ENCODE assay signal across 1 cellular context in the genomic region with DNA sequence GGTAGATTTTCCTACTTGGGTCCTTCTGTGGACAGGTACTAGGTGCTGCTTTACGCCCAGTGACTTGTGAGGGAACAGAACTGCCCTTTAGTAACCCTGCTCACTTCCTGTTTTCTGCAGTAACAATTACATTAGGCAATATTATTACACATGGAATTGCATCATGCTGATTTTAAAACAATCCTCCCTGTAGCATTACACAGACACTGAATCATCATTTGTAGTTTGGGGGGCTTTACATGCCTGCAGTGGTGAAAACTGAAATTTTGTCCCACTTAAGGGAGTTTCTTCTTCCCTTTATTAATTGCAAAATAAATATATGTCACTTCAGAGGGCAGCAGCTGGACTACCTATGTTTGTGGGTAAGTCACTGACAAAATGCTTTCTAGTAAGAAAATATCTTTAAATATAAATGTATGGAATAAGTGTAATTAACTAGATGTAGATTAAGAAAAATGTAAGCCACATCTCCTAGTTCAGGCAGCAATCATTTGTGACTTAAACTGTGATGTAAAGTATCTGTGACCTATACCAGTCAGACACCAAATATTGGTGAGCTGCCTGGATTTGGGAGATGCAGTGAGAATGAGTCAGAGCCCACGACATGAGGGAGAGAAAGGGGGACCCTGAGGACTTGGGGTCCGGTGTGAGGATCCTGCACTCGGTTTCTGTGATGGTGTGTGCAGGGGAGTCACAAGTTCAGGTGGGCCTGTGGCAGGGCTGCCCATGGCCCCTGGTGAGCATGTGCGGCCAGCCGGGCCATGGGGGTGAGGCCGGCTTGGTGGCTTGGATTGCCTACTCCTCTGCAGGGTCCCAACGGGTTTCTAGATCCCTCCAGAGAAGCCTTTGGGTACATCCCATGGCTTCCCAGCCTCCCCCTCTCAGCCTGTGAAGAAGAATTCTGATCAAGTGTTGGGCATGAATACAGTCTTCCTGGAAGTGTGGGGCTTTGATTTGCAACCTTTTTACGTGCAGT.
TF ChIP-seq lines count a peak whose summit lies in the region.

No MANE protein-coding gene starts in this region.

TF ChIP-seq in GM12878, 131 proteins besides CTCF, POLR2A, EP300 and RAD21 (continued from another document):
- TF ChIP-seq BRCA1 (IDR thresholded peaks at IDR 0.05; ENCODE audit: low read depth, low read length) (no peak), ZNF622 (IDR thresholded peaks at IDR 0.05) (no peak), GABPA (IDR thresholded peaks at IDR 0.05; ENCODE audit: low read depth) (no peak), ATF7 (IDR thresholded peaks at IDR 0.05; ENCODE audit: low read depth) (peak; percentile 74), NFXL1 (IDR thresholded peaks at IDR 0.05; ENCODE audit: borderline replicate concordance) (no peak), ATF2 (IDR thresholded peaks at IDR 0.05; ENCODE audit: low read length) (no peak; the same call in 1 of the 2 replicates), POLR2AphosphoS2 (IDR thresholded peaks at IDR 0.05; ENCODE audit: low read depth, low read length) (no peak), ZBED1 (IDR thresholded peaks at IDR 0.05; ENCODE audit: borderline replicate concordance) (no peak), POU2F2 (IDR thresholded peaks at IDR 0.05; ENCODE audit: borderline replicate concordance, low read depth, low read length) (no peak), TCF3 (IDR thresholded peaks at IDR 0.05; ENCODE audit: borderline replicate concordance, insufficient read depth, low read depth, low read length) (no peak), KAT2A (conservative IDR thresholded peaks at IDR 0.05; ENCODE audit: control insufficient read depth, low read depth, low read length) (no peak), NR2F1 (conservative IDR thresholded peaks at IDR 0.05) (no peak), KLF5 (IDR thresholded peaks at IDR 0.05; ENCODE audit: partially characterized antibody) (no peak), NRF1 (conservative IDR thresholded peaks at IDR 0.05; ENCODE audit: low read depth, low read length) (no peak), NFYA (IDR thresholded peaks at IDR 0.05; ENCODE audit: borderline replicate concordance, low read depth, low read length) (no peak), PBX3 (IDR thresholded peaks at IDR 0.05; ENCODE audit: insufficient replicate concordance, low read depth, low read length) (no peak), CHD2 (IDR thresholded peaks at IDR 0.05; ENCODE audit: borderline replicate concordance, low read depth, low read length) (no peak), IRF4 (IDR thresholded peaks at IDR 0.05; ENCODE audit: low read depth, low read length) (peak; percentile 44; the same call in 1 of the 2 replicates), ASH2L (IDR thresholded peaks at IDR 0.05; ENCODE audit: borderline replicate concordance, low read depth) (no peak), IKZF1 (conservative IDR thresholded peaks at IDR 0.05) (no peak), SMAD5 (IDR thresholded peaks at IDR 0.05; ENCODE audit: low read depth) (no peak), CREM (IDR thresholded peaks at IDR 0.05; ENCODE audit: low read depth) (peak; percentile 34; the same call in 1 of the 2 replicates)
- TF ChIP-seq, protein P1, sequence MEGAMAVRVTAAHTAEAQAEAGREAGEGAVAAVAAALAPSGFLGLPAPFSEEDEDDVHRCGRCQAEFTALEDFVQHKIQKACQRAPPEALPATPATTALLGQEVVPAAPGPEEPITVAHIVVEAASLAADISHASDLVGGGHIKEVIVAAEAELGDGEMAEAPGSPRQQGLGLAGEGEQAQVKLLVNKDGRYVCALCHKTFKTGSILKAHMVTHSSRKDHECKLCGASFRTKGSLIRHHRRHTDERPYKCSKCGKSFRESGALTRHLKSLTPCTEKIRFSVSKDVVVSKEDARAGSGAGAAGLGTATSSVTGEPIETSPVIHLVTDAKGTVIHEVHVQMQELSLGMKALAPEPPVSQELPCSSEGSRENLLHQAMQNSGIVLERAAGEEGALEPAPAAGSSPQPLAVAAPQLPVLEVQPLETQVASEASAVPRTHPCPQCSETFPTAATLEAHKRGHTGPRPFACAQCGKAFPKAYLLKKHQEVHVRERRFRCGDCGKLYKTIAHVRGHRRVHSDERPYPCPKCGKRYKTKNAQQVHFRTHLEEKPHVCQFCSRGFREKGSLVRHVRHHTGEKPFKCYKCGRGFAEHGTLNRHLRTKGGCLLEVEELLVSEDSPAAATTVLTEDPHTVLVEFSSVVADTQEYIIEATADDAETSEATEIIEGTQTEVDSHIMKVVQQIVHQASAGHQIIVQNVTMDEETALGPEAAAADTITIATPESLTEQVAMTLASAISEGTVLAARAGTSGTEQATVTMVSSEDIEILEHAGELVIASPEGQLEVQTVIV (IDR thresholded peaks at IDR 0.05; ENCODE audit: borderline replicate concordance, partially characterized antibody): no peak
- TF ChIP-seq, protein P2, sequence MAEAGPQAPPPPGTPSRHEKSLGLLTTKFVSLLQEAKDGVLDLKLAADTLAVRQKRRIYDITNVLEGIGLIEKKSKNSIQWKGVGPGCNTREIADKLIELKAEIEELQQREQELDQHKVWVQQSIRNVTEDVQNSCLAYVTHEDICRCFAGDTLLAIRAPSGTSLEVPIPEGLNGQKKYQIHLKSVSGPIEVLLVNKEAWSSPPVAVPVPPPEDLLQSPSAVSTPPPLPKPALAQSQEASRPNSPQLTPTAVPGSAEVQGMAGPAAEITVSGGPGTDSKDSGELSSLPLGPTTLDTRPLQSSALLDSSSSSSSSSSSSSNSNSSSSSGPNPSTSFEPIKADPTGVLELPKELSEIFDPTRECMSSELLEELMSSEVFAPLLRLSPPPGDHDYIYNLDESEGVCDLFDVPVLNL (IDR thresholded peaks at IDR 0.05; ENCODE audit: low read depth, low read length): no peak
- TF ChIP-seq, protein P3, sequence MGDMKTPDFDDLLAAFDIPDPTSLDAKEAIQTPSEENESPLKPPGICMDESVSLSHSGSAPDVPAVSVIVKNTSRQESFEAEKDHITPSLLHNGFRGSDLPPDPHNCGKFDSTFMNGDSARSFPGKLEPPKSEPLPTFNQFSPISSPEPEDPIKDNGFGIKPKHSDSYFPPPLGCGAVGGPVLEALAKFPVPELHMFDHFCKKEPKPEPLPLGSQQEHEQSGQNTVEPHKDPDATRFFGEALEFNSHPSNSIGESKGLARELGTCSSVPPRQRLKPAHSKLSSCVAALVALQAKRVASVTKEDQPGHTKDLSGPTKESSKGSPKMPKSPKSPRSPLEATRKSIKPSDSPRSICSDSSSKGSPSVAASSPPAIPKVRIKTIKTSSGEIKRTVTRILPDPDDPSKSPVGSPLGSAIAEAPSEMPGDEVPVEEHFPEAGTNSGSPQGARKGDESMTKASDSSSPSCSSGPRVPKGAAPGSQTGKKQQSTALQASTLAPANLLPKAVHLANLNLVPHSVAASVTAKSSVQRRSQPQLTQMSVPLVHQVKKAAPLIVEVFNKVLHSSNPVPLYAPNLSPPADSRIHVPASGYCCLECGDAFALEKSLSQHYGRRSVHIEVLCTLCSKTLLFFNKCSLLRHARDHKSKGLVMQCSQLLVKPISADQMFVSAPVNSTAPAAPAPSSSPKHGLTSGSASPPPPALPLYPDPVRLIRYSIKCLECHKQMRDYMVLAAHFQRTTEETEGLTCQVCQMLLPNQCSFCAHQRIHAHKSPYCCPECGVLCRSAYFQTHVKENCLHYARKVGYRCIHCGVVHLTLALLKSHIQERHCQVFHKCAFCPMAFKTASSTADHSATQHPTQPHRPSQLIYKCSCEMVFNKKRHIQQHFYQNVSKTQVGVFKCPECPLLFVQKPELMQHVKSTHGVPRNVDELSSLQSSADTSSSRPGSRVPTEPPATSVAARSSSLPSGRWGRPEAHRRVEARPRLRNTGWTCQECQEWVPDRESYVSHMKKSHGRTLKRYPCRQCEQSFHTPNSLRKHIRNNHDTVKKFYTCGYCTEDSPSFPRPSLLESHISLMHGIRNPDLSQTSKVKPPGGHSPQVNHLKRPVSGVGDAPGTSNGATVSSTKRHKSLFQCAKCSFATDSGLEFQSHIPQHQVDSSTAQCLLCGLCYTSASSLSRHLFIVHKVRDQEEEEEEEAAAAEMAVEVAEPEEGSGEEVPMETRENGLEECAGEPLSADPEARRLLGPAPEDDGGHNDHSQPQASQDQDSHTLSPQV (IDR thresholded peaks at IDR 0.05): no peak
